11 cellular contexts compared by ENCODE assay signal in genomic region chr11:2138436-2139117, GRCh38. TPM values are rescaled to one million over a fixed set of nuclear protein-coding genes. Genes with fewer than 3 reads are reported as not detected.
DNase-seq lines count a peak whose midpoint lies in the region; ATAC-seq lines count a peak whose summit lies in the region.
"Had no signal": no experiment of that assay in that cellular context is flagged by ENCODE, and none has a peak within 500 bp of the region (broad histone marks: within the 10 kb centered on the region; RNA-seq: fewer than 3 reads in every experiment).

No MANE protein-coding gene starts in this region.

- POLR2A ChIA-PET in activated CD4-positive, alpha-beta T cell treated with anti-CD3 and anti-CD28 coated beads for 36 hours (lab: Charles Lee), result no interaction called here

- H3K27ac Mint-ChIP-seq in activated CD4-positive, alpha-beta T cell treated with anti-CD3 and anti-CD28 coated beads for 36 hours, result no peak overlapping the region
- no peak overlapping the region for H3K27ac Mint-ChIP-seq in activated naive CD8-positive, alpha-beta T cell treated with anti-CD3 and anti-CD28 coated beads for 36 hours

- H3K36me3 Mint-ChIP-seq in activated CD4-positive, alpha-beta T cell treated with anti-CD3 and anti-CD28 coated beads for 36 hours (ENCODE audit: low read depth), result no peaks in the 10 kb centered on the region
- H3K36me3 Mint-ChIP-seq in activated naive CD8-positive, alpha-beta T cell treated with anti-CD3 and anti-CD28 coated beads for 36 hours, result no peaks in the 10 kb centered on the region

- intact Hi-C loops in activated CD4-positive, alpha-beta T cell treated with anti-CD3 and anti-CD28 coated beads for 36 hours (cut with DNase I, micrococcal nuclease), result no loop called here
- intact Hi-C loops in head of caudate nucleus (cut with DNase I), result no loop called here

- H3K4me3 Mint-ChIP-seq in activated CD4-positive, alpha-beta T cell treated with anti-CD3 and anti-CD28 coated beads for 36 hours, result peak overlapping the region; percentile 49
- H3K4me3 Mint-ChIP-seq in activated naive CD8-positive, alpha-beta T cell treated with anti-CD3 and anti-CD28 coated beads for 36 hours, result peak overlapping the region; percentile 63

- H3K36me3 ChIP-seq in stomach smooth muscle (ENCODE audit: control insufficient read depth in 2 of 2, insufficient read depth in 2 of 2, low read length in 2 of 2), result no peaks in the 10 kb centered on the region

- no peak overlapping the region for H3K9ac ChIP-seq in stomach smooth muscle (ENCODE audit: low read length in 2 of 2)

- CTCF ChIA-PET in activated CD4-positive, alpha-beta T cell treated with anti-CD3 and anti-CD28 coated beads for 36 hours (lab: Charles Lee), result interaction anchor here (0.5 to 0.7 kb wide), 2 partner anchors 380 to 1388 kb away, joined by 3 to 5 read pairs; no protein-coding TSS in a partner anchor

- peaks cover 28% of the 10 kb centered on the region for H3K4me1 Mint-ChIP-seq in activated CD4-positive, alpha-beta T cell treated with anti-CD3 and anti-CD28 coated beads for 36 hours
- H3K4me1 Mint-ChIP-seq in activated naive CD8-positive, alpha-beta T cell treated with anti-CD3 and anti-CD28 coated beads for 36 hours, result peaks cover 25% of the 10 kb centered on the region

- no peaks in the 10 kb centered on the region for H3K9me3 Mint-ChIP-seq in activated CD4-positive, alpha-beta T cell treated with anti-CD3 and anti-CD28 coated beads for 36 hours (ENCODE audit: low read depth)
- no peaks in the 10 kb centered on the region for H3K9me3 Mint-ChIP-seq in activated naive CD8-positive, alpha-beta T cell treated with anti-CD3 and anti-CD28 coated beads for 36 hours

- peak overlapping the region; percentile 24; the same call in 1 of the 2 replicates for H3K4me3 ChIP-seq in iPS-18c (ENCODE audit: insufficient read depth, low read depth, low read length)
- peak overlapping the region; percentile 40 to 63 for H3K4me3 ChIP-seq in stomach smooth muscle (ENCODE audit: low read length in 2 of 2)

- H3K27ac ChIP-seq in stomach smooth muscle (ENCODE audit: low read length), result no peak overlapping the region

- H3K27me3 Mint-ChIP-seq in activated CD4-positive, alpha-beta T cell treated with anti-CD3 and anti-CD28 coated beads for 36 hours, result peaks cover 54% of the 10 kb centered on the region
- peaks cover 76% of the 10 kb centered on the region for H3K27me3 Mint-ChIP-seq in activated naive CD8-positive, alpha-beta T cell treated with anti-CD3 and anti-CD28 coated beads for 36 hours

- peak; percentile 44 for DNase-seq in activated CD4-positive, alpha-beta T cell treated with anti-CD3 and anti-CD28 coated beads for 36 hours
- DNase-seq in activated CD4-positive, alpha-beta T cell treated with anti-CD3 and anti-CD28 coated beads for 1 hour, result no peak
- DNase-seq in activated naive CD8-positive, alpha-beta T cell treated with anti-CD3 and anti-CD28 coated beads for 36 hours, result no peak
- no peak for DNase-seq in head of caudate nucleus
- DNase-seq: AML-193 had no signal

- H3K27me3 ChIP-seq in stomach smooth muscle (ENCODE audit: control insufficient read depth in 1 of 2, insufficient read depth in 2 of 2, low read length in 2 of 2), result peaks cover 40 to 63% of the 10 kb centered on the region in 2 donors

- peaks cover 22% of the 10 kb centered on the region for H3K4me1 ChIP-seq in stomach smooth muscle (ENCODE audit: control insufficient read depth, insufficient read depth, low read length)

- no peak for ATAC-seq in activated CD4-positive, alpha-beta T cell treated with anti-CD3 and anti-CD28 coated beads for 36 hours
- ATAC-seq in GM19035 (IDR thresholded peaks at IDR 0.05; ENCODE audit: unreplicated experiment) (no peak), GM19397 (IDR thresholded peaks at IDR 0.05; ENCODE audit: unreplicated experiment) (no peak)

- H3K9me3 ChIP-seq in iPS-18c (ENCODE audit: control insufficient read depth, insufficient read depth, low read length), result no peaks in the 10 kb centered on the region
- no peaks in the 10 kb centered on the region for H3K9me3 ChIP-seq in stomach smooth muscle (ENCODE audit: control insufficient read depth in 2 of 2, low read length in 2 of 2)

RNA-seq across cellular contexts. Expression of gene IGF2, which starts 0.6 kb away (rescaled TPM):
- 1 to 10 TPM; 8.6 to 9.2 TPM for total RNA-seq in activated CD4-positive, alpha-beta T cell treated with anti-CD3 and anti-CD28 coated beads for 36 hours
- under 1 TPM; 0.06 to 0.08 TPM for total RNA-seq in activated naive CD8-positive, alpha-beta T cell treated with anti-CD3 and anti-CD28 coated beads for 36 hours
- total RNA-seq: T-helper 2 cell treated with Interferon-gamma antibody and Interleukin-4, amounts not matched to agents 100 ng/mL and 5 ng/mL, for 36 hours had no signal

RNA-seq across cellular contexts. Expression of gene INS, which starts 22.4 kb away (rescaled TPM):
- not detected for total RNA-seq in activated CD4-positive, alpha-beta T cell treated with anti-CD3 and anti-CD28 coated beads for 36 hours
- not detected for total RNA-seq in activated naive CD8-positive, alpha-beta T cell treated with anti-CD3 and anti-CD28 coated beads for 36 hours
- total RNA-seq: fibroblast of lung; T-helper 2 cell treated with Interferon-gamma antibody and Interleukin-4, amounts not matched to agents 100 ng/mL and 5 ng/mL, for 36 hours had no signal

RNA-seq across cellular contexts. Expression of gene TH, which starts 33.0 kb away (rescaled TPM):
- not detected for total RNA-seq in activated CD4-positive, alpha-beta T cell treated with anti-CD3 and anti-CD28 coated beads for 36 hours
- total RNA-seq in activated naive CD8-positive, alpha-beta T cell treated with anti-CD3 and anti-CD28 coated beads for 36 hours, result not detected
- total RNA-seq: T-helper 2 cell treated with Interferon-gamma antibody and Interleukin-4, amounts not matched to agents 100 ng/mL and 5 ng/mL, for 36 hours had no signal

Comparison
In these comparisons a context has a peak if more than half of its experiments do, and no peak if none do; other contexts are left out.
1. RNA of gene IGF2, which starts 0.6 kb away (total RNA-seq): 8.6 to 9.2 TPM in activated CD4-positive, alpha-beta T cell treated with anti-CD3 and anti-CD28 coated beads for 36 hours; 0.06 to 0.08 TPM in activated naive CD8-positive, alpha-beta T cell treated with anti-CD3 and anti-CD28 coated beads for 36 hours; every median in the first group is over 4 times any median in the second.